18 cellular contexts compared by ENCODE assay signal in the genomic region with DNA sequence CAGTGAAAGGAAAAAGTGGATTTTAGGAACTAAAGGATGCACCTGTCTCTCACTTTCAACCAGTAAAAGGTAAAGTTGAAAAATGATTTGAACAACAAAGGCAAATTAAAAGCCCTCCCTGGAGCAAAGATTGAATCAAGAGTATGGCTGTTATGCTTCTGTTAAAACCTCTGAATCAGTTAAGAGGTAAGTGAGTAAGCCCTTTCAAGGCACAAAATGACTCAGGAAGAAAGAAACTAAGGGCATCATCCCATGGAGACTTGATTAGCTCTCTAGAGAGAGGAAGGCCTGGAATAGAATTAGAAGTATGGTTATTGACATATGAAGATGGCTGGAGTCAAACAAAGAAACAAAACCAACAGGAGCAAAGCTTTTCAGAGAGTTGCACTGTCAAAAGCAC.
"Had no signal": no experiment of that assay in that cellular context is flagged by ENCODE, and none has a peak within 500 bp of the region (broad histone marks: within the 10 kb centered on the region; RNA-seq: fewer than 3 reads in every experiment).

No MANE protein-coding gene starts in this region.

- H3K4me3 ChIP-seq: esophagus muscularis mucosa, hepatocyte, lung, right atrium auricular region, sigmoid colon, skin epidermis had no signal

- H3K36me3 Mint-ChIP-seq: natural killer cell treated with Interleukin-12 subunit alpha and Interleukin-12 subunit beta and Interleukin-15 and Interleukin-18, amount 100 ng/mL, for 72 hours had no signal

- H3K79me2 ChIP-seq: hepatocyte had no signal

- H3K4me1 ChIP-seq: esophagus muscularis mucosa, right atrium auricular region, sigmoid colon had no signal

- H3K4me2 ChIP-seq: hepatocyte had no signal

- H2AFZ ChIP-seq: hepatocyte had no signal

- H3K27me3 ChIP-seq: esophagus muscularis mucosa, hepatocyte, right atrium auricular region, sigmoid colon had no signal

- H3K9me3 ChIP-seq: esophagus muscularis mucosa, right atrium auricular region, sigmoid colon had no signal

- H3K4me3 Mint-ChIP-seq: natural killer cell treated with Interleukin-12 subunit alpha and Interleukin-12 subunit beta and Interleukin-15 and Interleukin-18, amount 100 ng/mL, for 72 hours had no signal

- DNase-seq: effector memory CD4-positive, alpha-beta T cell; head of caudate nucleus; kidney; left colon; left ventricle myocardium superior; mesenchymal stem cell; midbrain; sigmoid colon; stimulated activated CD4-positive, alpha-beta T cell treated with anti-CD3 and anti-CD28 coated beads, Interleukin-12 subunit alpha, Interleukin-12 subunit beta, amount 100 ng/mL, for 4 hours; stimulated activated naive CD4-positive, alpha-beta T cell; trophoblast cell had no signal

- H3K27me3 Mint-ChIP-seq: natural killer cell treated with Interleukin-12 subunit alpha and Interleukin-12 subunit beta and Interleukin-15 and Interleukin-18, amount 100 ng/mL, for 72 hours had no signal

- H3K36me3 ChIP-seq: esophagus muscularis mucosa, right atrium auricular region, sigmoid colon had no signal

- ATAC-seq: left colon; left ventricle myocardium superior; natural killer cell treated with Interleukin-12 subunit alpha and Interleukin-12 subunit beta and Interleukin-15 and Interleukin-18, amount 100 ng/mL, for 72 hours had no signal

- H3K27ac Mint-ChIP-seq: natural killer cell treated with Interleukin-12 subunit alpha and Interleukin-12 subunit beta and Interleukin-15 and Interleukin-18, amount 100 ng/mL, for 72 hours had no signal

- H3K27ac ChIP-seq: epithelial cell of prostate, esophagus muscularis mucosa, hepatocyte, right atrium auricular region, sigmoid colon, skin epidermis had no signal
